2 cellular contexts compared by ENCODE assay signal in the genomic region with DNA sequence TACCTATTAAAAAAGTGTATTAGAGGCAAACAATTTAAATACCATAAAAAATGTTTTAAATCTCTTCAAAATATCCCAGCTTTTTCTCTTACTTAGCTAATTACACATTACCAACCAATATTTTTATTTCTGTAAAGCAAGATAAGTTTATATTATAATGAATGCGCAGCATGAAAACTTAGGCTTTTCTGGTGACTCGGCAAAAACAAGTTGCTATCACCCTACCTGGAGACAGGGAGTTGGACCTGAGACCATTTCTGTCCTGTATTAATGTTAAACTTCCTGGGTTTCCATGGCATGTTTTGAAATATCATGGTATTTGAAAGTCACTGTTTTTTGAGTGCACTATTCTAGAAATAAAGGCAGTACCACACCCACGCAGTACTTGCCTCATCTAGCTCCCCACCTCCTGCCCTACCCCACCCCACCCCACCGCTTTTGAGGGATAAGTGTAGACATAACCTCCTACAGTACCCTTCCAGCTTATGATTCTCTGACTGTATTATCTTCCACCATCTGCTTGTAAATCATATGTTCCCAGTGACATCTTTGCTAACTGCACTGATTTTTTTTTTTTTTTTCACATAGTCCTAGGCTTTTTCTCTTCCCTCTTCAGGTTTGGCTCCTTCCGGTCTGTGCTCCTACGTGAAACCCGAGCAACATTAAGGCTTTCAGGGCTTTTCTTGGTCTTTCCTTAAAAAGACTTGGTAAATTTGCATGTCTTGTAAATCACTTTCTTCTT.
TF ChIP-seq lines count a peak whose summit lies in the region.

No MANE protein-coding gene starts in this region.

TF ChIP-seq in HEK293, 187 proteins besides CTCF, POLR2A, EP300 and RAD21:
- TF ChIP-seq KLF1 (tag by site-specific recombination; IDR thresholded peaks at IDR 0.05) = 0 out of 2 replicates have a peak, but pooled peaks have one; percentile 13
- 0 out of 2 replicates have a peak, but pooled peaks have one; percentile 8 for TF ChIP-seq EGR2 (tag by site-specific recombination; IDR thresholded peaks at IDR 0.05; ENCODE audit: low read depth)
- TF ChIP-seq KLF16 (tag by site-specific recombination; IDR thresholded peaks at IDR 0.05) = no peak
- no peak for TF ChIP-seq WT1 (tag by site-specific recombination; IDR thresholded peaks at IDR 0.05)

TF ChIP-seq in H1, 55 proteins besides CTCF, POLR2A, EP300 and RAD21 (continued from another document):
- no peak for TF ChIP-seq JUN (IDR thresholded peaks at IDR 0.05; ENCODE audit: low read depth, low read length)
- no peak for TF ChIP-seq TEAD4 (IDR thresholded peaks at IDR 0.05; ENCODE audit: low read depth, low read length)
- no peak for TF ChIP-seq HDAC2 (IDR thresholded peaks at IDR 0.05; ENCODE audit: borderline replicate concordance in 1 of 2, low read depth in 2 of 2, low read length in 2 of 2)
- no peak for TF ChIP-seq PHF8 (conservative IDR thresholded peaks at IDR 0.05; ENCODE audit: low read depth, low read length)
- no peak for TF ChIP-seq CTBP2 (IDR thresholded peaks at IDR 0.05; ENCODE audit: borderline replicate concordance, insufficient read depth, insufficient read length, low read length)
- no peak for TF ChIP-seq SP1 (IDR thresholded peaks at IDR 0.05; ENCODE audit: low read depth, low read length)
- no peak for TF ChIP-seq ASH2L (IDR thresholded peaks at IDR 0.05; ENCODE audit: low read length)
- TF ChIP-seq POLR2AphosphoS5 (IDR thresholded peaks at IDR 0.05; ENCODE audit: low read depth, low read length) = no peak
